ENCODE assay signal across 9 cellular contexts in genomic region chr1:1758692-1759455, GRCh38. TPM values are rescaled to one million over a fixed set of nuclear protein-coding genes. Genes with fewer than 3 reads are reported as not detected.
A peak's percentile ranks its signal among the peaks of the same experiment; 100 is the strongest.
DNase-seq lines count a peak whose midpoint lies in the region; ATAC-seq and TF ChIP-seq lines count a peak whose summit lies in the region.
"Had no signal": no experiment of that assay in that cellular context is flagged by ENCODE, and none has a peak within 500 bp of the region (broad histone marks: within the 10 kb centered on the region; RNA-seq: fewer than 3 reads in every experiment).

No MANE protein-coding gene starts in this region.

- H3K9me3 ChIP-seq in osteoblast (ENCODE audit: low read depth, low read length): no peaks in the 10 kb centered on the region

- POLR2A ChIA-PET in RWPE1 (lab: Yijun Ruan, JAX; ENCODE audit: low non-redundant PET): no interaction called here

- peaks cover 13% of the 10 kb centered on the region for H4K20me1 ChIP-seq in osteoblast (ENCODE audit: insufficient read depth, low read length)

- peaks cover 35% of the 10 kb centered on the region for H3K36me3 ChIP-seq in osteoblast (ENCODE audit: insufficient read depth, low read length)

- ATAC-seq in GM21528 (IDR thresholded peaks at IDR 0.05; ENCODE audit: low FRiP score, unreplicated experiment): no peak

- no peaks in the 10 kb centered on the region for H3K27me3 ChIP-seq in osteoblast (ENCODE audit: insufficient read depth, low read length)

- CTCF ChIA-PET in RWPE1 (lab: Yijun Ruan, JAX): interaction anchor here (0.9 to 1.2 kb wide), 3 partner anchors 34 to 150 kb away, joined by 3 to 5 read pairs (median 3); no protein-coding TSS in a partner anchor

- DNase-seq in DMS153 (lab: John Stamatoyannopoulos, UW): peak; percentile 74
- peak; percentile 67 for DNase-seq in RWPE1 (ENCODE audit: low spot score)
- peak; percentile 85 for DNase-seq in cardiac septum (ENCODE audit: low spot score)
- DNase-seq in osteoblast (ENCODE audit: insufficient read length, low spot score, missing footprints): peak; percentile 46
- no peak for DNase-seq in NCI-H345 treated with DMSO at 0.1 percent for 48 hours (lab: John Stamatoyannopoulos, UW; ENCODE audit: unreplicated experiment)
- DNase-seq in stimulated activated CD4-positive, alpha-beta T cell treated with anti-CD3 and anti-CD28 coated beads, Interleukin-12 subunit alpha, Interleukin-12 subunit beta, amount 100 ng/mL, for 4 hours: no peak
- no peak for DNase-seq in activated CD4-positive, CD25-positive, alpha-beta regulatory T cell treated with anti-CD3 and anti-CD28 coated beads, Interleukin-2, amount 50 U/mL, for 72 hours
- DNase-seq: DND-41 had no signal

- H3K27ac ChIP-seq in RWPE1 (peak overlapping the region; percentile 89), osteoblast (ENCODE audit: low read depth, low read length) (no peak overlapping the region)

- H3K4me3 ChIP-seq in osteoblast (ENCODE audit: insufficient read depth, low read length): no peak overlapping the region

- intact Hi-C loops in cardiac septum (cut with DNase I): no loop called here

- no peaks in the 10 kb centered on the region for H3K4me1 ChIP-seq in osteoblast (ENCODE audit: insufficient read depth, low read length)

- peaks cover 57% of the 10 kb centered on the region for H3K79me2 ChIP-seq in osteoblast (ENCODE audit: insufficient read depth, low read length)

- no peak overlapping the region for H2AFZ ChIP-seq in osteoblast (ENCODE audit: low read length)

- no peak for TF ChIP-seq CTCF in RWPE1 (conservative IDR thresholded peaks at IDR 0.05; ENCODE audit: low read depth)
- TF ChIP-seq CTCF in osteoblast (IDR thresholded peaks at IDR 0.05; ENCODE audit: extremely low read depth, low read depth, low read length): no peak

- H3K4me2 ChIP-seq in osteoblast (ENCODE audit: insufficient read depth, low read length): no peak overlapping the region

RNA-seq across cellular contexts. Expression of gene NADK, which starts 19.4 kb away (rescaled TPM):
- total RNA-seq in cardiac septum (31.3 TPM), osteoblast (43.9 and 45.6 TPM in 2 replicates)

RNA-seq across cellular contexts. Expression of gene CDK11A, which starts 34.7 kb away (rescaled TPM):
- total RNA-seq in cardiac septum (25.8 TPM), osteoblast (19.4 and 22.1 TPM in 2 replicates)

Comparison
In these comparisons a context has a peak if more than half of its experiments do, and no peak if none do; other contexts are left out.
1. DNase-seq: peak in DMS153 (single experiment), RWPE1 (single experiment), cardiac septum (single experiment) and osteoblast (single experiment); none in NCI-H345 treated with DMSO at 0.1 percent for 48 hours (single experiment), stimulated activated CD4-positive, alpha-beta T cell treated with anti-CD3 and anti-CD28 coated beads, Interleukin-12 subunit alpha, Interleukin-12 subunit beta, amount 100 ng/mL, for 4 hours (single experiment) and activated CD4-positive, CD25-positive, alpha-beta regulatory T cell treated with anti-CD3 and anti-CD28 coated beads, Interleukin-2, amount 50 U/mL, for 72 hours (single experiment).